Comparison of ENCODE assay signal across 8 cellular contexts in the genomic region with DNA sequence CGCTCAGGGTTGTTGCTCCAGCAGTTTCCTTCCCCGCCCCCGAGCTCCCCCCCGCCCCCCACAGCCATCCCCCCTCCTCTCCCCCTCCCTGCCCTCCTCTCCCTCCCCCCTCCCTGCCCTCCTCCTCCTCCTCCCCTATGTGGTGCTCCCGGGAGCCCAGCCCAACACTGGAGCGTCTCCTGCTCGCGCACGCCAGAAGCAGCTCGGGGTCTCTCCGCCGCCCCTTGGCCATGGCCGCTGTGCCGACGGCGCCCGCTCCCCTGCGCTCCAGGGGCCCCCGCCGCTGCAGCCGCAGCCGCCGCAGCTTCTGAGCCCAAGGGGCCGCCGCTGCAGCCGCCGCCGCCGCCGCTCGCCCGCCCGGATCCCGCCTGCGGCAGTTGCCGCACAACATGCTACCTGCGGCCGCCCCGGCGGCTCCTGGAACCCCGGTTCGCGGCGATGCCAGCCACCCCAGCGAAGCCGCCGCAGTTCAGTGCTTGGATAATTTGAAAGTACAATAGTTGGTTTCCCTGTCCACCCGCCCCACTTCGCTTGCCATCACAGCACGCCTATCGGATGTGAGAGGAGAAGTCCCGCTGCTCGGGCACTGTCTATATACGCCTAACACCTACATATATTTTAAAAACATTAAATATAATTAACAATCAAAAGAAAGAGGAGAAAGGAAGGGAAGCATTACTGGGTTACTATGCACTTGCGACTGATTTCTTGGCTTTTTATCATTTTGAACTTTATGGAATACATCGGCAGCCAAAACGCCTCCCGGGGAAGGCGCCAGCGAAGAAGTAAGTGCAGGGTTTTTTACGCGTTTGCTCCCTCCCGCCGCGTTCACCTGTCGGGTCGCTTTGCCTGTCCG. TPM values are rescaled to one million over a fixed set of nuclear protein-coding genes. Genes with fewer than 3 reads are reported as not detected.
A peak's percentile ranks its signal among the peaks of the same experiment; 100 is the strongest.
DNase-seq lines count a peak whose midpoint lies in the region; ATAC-seq and TF ChIP-seq lines count a peak whose summit lies in the region.

A gene with protein sequence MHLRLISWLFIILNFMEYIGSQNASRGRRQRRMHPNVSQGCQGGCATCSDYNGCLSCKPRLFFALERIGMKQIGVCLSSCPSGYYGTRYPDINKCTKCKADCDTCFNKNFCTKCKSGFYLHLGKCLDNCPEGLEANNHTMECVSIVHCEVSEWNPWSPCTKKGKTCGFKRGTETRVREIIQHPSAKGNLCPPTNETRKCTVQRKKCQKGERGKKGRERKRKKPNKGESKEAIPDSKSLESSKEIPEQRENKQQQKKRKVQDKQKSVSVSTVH (plus strand): TSS at position 167 of the 856 bp plus-strand sequence. CDS start 522 bp downstream, at position 689.

- H3K36me3 ChIP-seq in HAP-1 (replicated peaks), result no peaks in the 10 kb centered on the region
- no peaks in the 10 kb centered on the region for H3K36me3 ChIP-seq in SJSA1
- H3K36me3 ChIP-seq in aorta (ENCODE audit: control insufficient read depth in 1 of 2, insufficient read depth in 2 of 2, low read length in 1 of 2), result no peaks in the 10 kb centered on the region

- ATAC-seq in aorta (ENCODE audit: low FRiP score), result peak; percentile 36

- in situ Hi-C loops in HAP-1 (cut with MboI; ENCODE audit: low sequenced_read_pairs), result loop anchor here (25.0 kb wide), 1 partner anchor 756 kb away; no protein-coding TSS in a partner anchor

- H3K27ac ChIP-seq in SJSA1, result no peak within 1 kb of the TSS
- no peak within 1 kb of the TSS for H3K27ac ChIP-seq in aorta (ENCODE audit: low read depth in 1 of 2, low read length in 2 of 2)

- H3K9me3 ChIP-seq in HAP-1 (no peaks in the 10 kb centered on the region), SJSA1 (replicated peaks) (no peaks in the 10 kb centered on the region), aorta (ENCODE audit: control insufficient read depth, low read length) (no peaks in the 10 kb centered on the region)

- H3K4me3 Mint-ChIP-seq in endothelial cell (ENCODE audit: unreplicated experiment), result peak within 1 kb of the TSS; percentile 90

- intact Hi-C loops in aorta (cut with DNase I), result no loop called here

- WGBS in aorta, 2 donors, result 1% methylated on average over 62 to 68 of the region's 68 CpGs

- TF ChIP-seq CTCF in endothelial cell (IDR thresholded peaks at IDR 0.05; ENCODE audit: unreplicated experiment), result no peak

- H3K36me3 Mint-ChIP-seq in endothelial cell (ENCODE audit: low read depth, unreplicated experiment), result no peaks in the 10 kb centered on the region

- H3K4me1 Mint-ChIP-seq in endothelial cell (ENCODE audit: unreplicated experiment), result peaks cover 19% of the 10 kb centered on the region

- peak within 1 kb of the TSS; percentile 42 for H3K27ac Mint-ChIP-seq in endothelial cell (ENCODE audit: unreplicated experiment)

- H3K4me1 ChIP-seq in HAP-1 (no peaks in the 10 kb centered on the region), SJSA1 (replicated peaks) (peaks cover 13% of the 10 kb centered on the region), aorta (ENCODE audit: control insufficient read depth in 1 of 2, insufficient read depth in 2 of 2, low read length in 2 of 2) (no peaks in the 10 kb centered on the region)

- H3K9me3 Mint-ChIP-seq in endothelial cell (ENCODE audit: unreplicated experiment), result no peaks in the 10 kb centered on the region

- peaks cover 12% of the 10 kb centered on the region for H3K27me3 Mint-ChIP-seq in endothelial cell (ENCODE audit: unreplicated experiment)

- H3K27me3 ChIP-seq in HAP-1 (ENCODE audit: low read depth), result peaks cover 21% of the 10 kb centered on the region
- peaks cover 59% of the 10 kb centered on the region for H3K27me3 ChIP-seq in SJSA1 (replicated peaks)
- no peaks in the 10 kb centered on the region for H3K27me3 ChIP-seq in aorta (ENCODE audit: control insufficient read depth in 1 of 2, insufficient read depth in 2 of 2, low read length in 1 of 2)

- H3K4me3 ChIP-seq in HAP-1 (peak within 1 kb of the TSS; percentile 38), SJSA1 (peak within 1 kb of the TSS; percentile 41), aorta (ENCODE audit: low read length in 2 of 2) (peak within 1 kb of the TSS; percentile 69)

- DNase-seq in DMS79 treated with DMSO at 0.1 percent for 48 hours (lab: John Stamatoyannopoulos, UW) (peak; percentile 37), DMS79 (lab: John Stamatoyannopoulos, UW) (no peak), HAP-1 (ENCODE audit: low spot score in 2 of 2) (peak; percentile 38 to 55), SJSA1 (ENCODE audit: low read depth in 1 of 2, low spot score in 2 of 2) (peak in 1 of 2 experiments; percentile 26), endothelial cell (ENCODE audit: low spot score) (peak; percentile 40), myocyte (ENCODE audit: low read depth) (peak; percentile 56), aorta (peak; percentile 43 to 78), erythroblast (lab: John Stamatoyannopoulos, UW) (no peak)

- TF ChIP-seq POLR2A in erythroblast (IDR thresholded peaks at IDR 0.05; ENCODE audit: low read length), result no peak

RNA-seq across cellular contexts. Expression of the gene that starts here (rescaled TPM):
- not detected in 2 replicates for total RNA-seq in SJSA1 (2014; rRNA removed; shearing (Covaris generic))
- total RNA-seq in endothelial cell (ENCODE audit: unreplicated experiment) (0.59 TPM), myocyte (0.53 and 0.62 TPM in 2 replicates), aorta (10 to 100 TPM in 1 of 2 donors, 1 to 10 TPM in 1; 5.2 to 12.5 TPM)
- 1.5 TPM for polyA plus RNA-seq in myocyte (2012)
- under 1 TPM in 1 of 2 donors, not detected in 1; 0.38 TPM for polyA plus RNA-seq in aorta

Comparison
In these comparisons a context has a peak if more than half of its experiments do, and no peak if none do; other contexts are left out.
1. DNase-seq: peak in DMS79 treated with DMSO at 0.1 percent for 48 hours (single experiment), HAP-1 (2 of 2), myocyte (single experiment) and aorta (2 of 2); none in DMS79 (single experiment) and erythroblast (0 of 2).
2. Peak in DNase-seq in endothelial cell; RNA of the gene not detected or under 1 TPM.
3. Peak in every context shown above with its lines, with median percentiles within 50 percentile points of each other: H3K4me3 ChIP-seq.